1 cellular context compared by ENCODE assay signal in genomic region chr3:48240000-48240710, GRCh38.
TF ChIP-seq lines count a peak whose summit lies in the region.

No MANE protein-coding gene starts in this region.

TF ChIP-seq in HepG2, 621 proteins besides CTCF, POLR2A, EP300 and RAD21:
- TF ChIP-seq ZNF431 (CRISPR knock-in tag; IDR thresholded peaks at IDR 0.05; ENCODE audit: borderline replicate concordance, low read depth): no peak
- TF ChIP-seq MAZ (IDR thresholded peaks at IDR 0.05; ENCODE audit: borderline replicate concordance, low read depth, low read length): no peak
- TF ChIP-seq MAZ (CRISPR knock-in tag; IDR thresholded peaks at IDR 0.05; ENCODE audit: low read depth): 0 out of 2 replicates have a peak, but pooled peaks have one; percentile 9
